In genomic region chr5:96065577-96066385, GRCh38 we compare ENCODE assay signal across 11 cellular contexts.
A peak's percentile ranks its signal among the peaks of the same experiment; 100 is the strongest.
DNase-seq lines count a peak whose midpoint lies in the region; ATAC-seq and TF ChIP-seq lines count a peak whose summit lies in the region.
"Had no signal": no experiment of that assay in that cellular context is flagged by ENCODE, and none has a peak within 500 bp of the region (broad histone marks: within the 10 kb centered on the region; RNA-seq: fewer than 3 reads in every experiment).

No MANE protein-coding gene starts in this region.

- peak overlapping the region; percentile 85 for H3K27ac Mint-ChIP-seq in activated CD8-positive, alpha-beta T cell treated with anti-CD3 and anti-CD28 coated beads for 36 hours
- H3K27ac Mint-ChIP-seq in activated CD8-positive, alpha-beta T cell treated with anti-CD3 and anti-CD28 coated beads, Interleukin-2, amount 10 ng/mL, durations not matched to agents 7 days and 5 days: no peak overlapping the region
- peak overlapping the region; percentile 34 for H3K27ac Mint-ChIP-seq in dendritic cell treated with granulocyte-macrophage colony-stimulating factor and Interleukin-4, amounts not matched to agents 40 ng/mL and 50 ng/mL, for 4 days

- peak overlapping the region; percentile 32 for H3K4me2 ChIP-seq in skeletal muscle satellite cell (ENCODE audit: low read length)

- no peaks in the 10 kb centered on the region for H3K36me3 ChIP-seq in NT2/D1 (ENCODE audit: insufficient read depth, insufficient read length, low read length)
- H3K36me3 ChIP-seq in skeletal muscle satellite cell (ENCODE audit: insufficient read depth, low read length): no peaks in the 10 kb centered on the region

- no peaks in the 10 kb centered on the region for H3K36me3 Mint-ChIP-seq in activated CD8-positive, alpha-beta T cell treated with anti-CD3 and anti-CD28 coated beads for 36 hours (ENCODE audit: low read depth)
- no peaks in the 10 kb centered on the region for H3K36me3 Mint-ChIP-seq in activated CD8-positive, alpha-beta T cell treated with anti-CD3 and anti-CD28 coated beads, Interleukin-2, amount 10 ng/mL, durations not matched to agents 7 days and 5 days (ENCODE audit: low read depth)
- no peaks in the 10 kb centered on the region for H3K36me3 Mint-ChIP-seq in dendritic cell treated with granulocyte-macrophage colony-stimulating factor and Interleukin-4, amounts not matched to agents 40 ng/mL and 50 ng/mL, for 4 days (ENCODE audit: low read depth)

- no peak overlapping the region for H3K4me3 Mint-ChIP-seq in activated CD8-positive, alpha-beta T cell treated with anti-CD3 and anti-CD28 coated beads for 36 hours
- H3K4me3 Mint-ChIP-seq in activated CD8-positive, alpha-beta T cell treated with anti-CD3 and anti-CD28 coated beads, Interleukin-2, amount 10 ng/mL, durations not matched to agents 7 days and 5 days: no peak overlapping the region
- no peak overlapping the region for H3K4me3 Mint-ChIP-seq in dendritic cell treated with granulocyte-macrophage colony-stimulating factor and Interleukin-4, amounts not matched to agents 40 ng/mL and 50 ng/mL, for 4 days

- peak; percentile 51 for DNase-seq in activated CD8-positive, alpha-beta T cell treated with anti-CD3 and anti-CD28 coated beads for 36 hours
- DNase-seq in activated CD8-positive, alpha-beta T cell treated with anti-CD3 and anti-CD28 coated beads, Interleukin-2, amount 10 ng/mL, durations not matched to agents 7 days and 5 days: no peak
- peak; percentile 32 for DNase-seq in NT2/D1 (ENCODE audit: low read depth, low spot score)
- no peak for DNase-seq in D341Med (ENCODE audit: low spot score)
- no peak for DNase-seq in NCI-H2196 treated with DMSO at 0.1 percent for 48 hours (lab: John Stamatoyannopoulos, UW; ENCODE audit: unreplicated experiment)
- DNase-seq: GF-D8, hippocampal formation had no signal

- intact Hi-C loops in activated CD8-positive, alpha-beta T cell treated with anti-CD3 and anti-CD28 coated beads for 36 hours (cut with micrococcal nuclease): loop anchor here (5.0 kb wide), 1 partner anchor 193 kb away; no protein-coding TSS in a partner anchor
- intact Hi-C loops in dendritic cell treated with granulocyte-macrophage colony-stimulating factor and Interleukin-4, amounts not matched to agents 40 ng/mL and 50 ng/mL, for 4 days (cut with micrococcal nuclease): no loop called here

- H3K9ac ChIP-seq in NT2/D1 (ENCODE audit: insufficient read length, low read depth): no peak overlapping the region
- H3K9ac ChIP-seq in skeletal muscle satellite cell (ENCODE audit: low read depth, low read length): peak overlapping the region; percentile 70

- POLR2A ChIA-PET in activated CD8-positive, alpha-beta T cell treated with anti-CD3 and anti-CD28 coated beads for 36 hours (lab: Charles Lee): interaction anchor here (0.6 to 1.8 kb wide), 4 partner anchors 10 to 243 kb away, joined by 3 to 9 read pairs (median 4); partner anchors contain the start of gene GLRX
- POLR2A ChIA-PET in activated CD8-positive, alpha-beta T cell treated with anti-CD3 and anti-CD28 coated beads, Interleukin-2, amount 10 ng/mL, durations not matched to agents 7 days and 5 days (lab: Charles Lee): interaction anchor here (0.6 to 0.7 kb wide), 2 partner anchors 18 to 49 kb away, joined by 3 to 4 read pairs; no protein-coding TSS in a partner anchor

- TF ChIP-seq CTCF in activated CD8-positive, alpha-beta T cell treated with anti-CD3 and anti-CD28 coated beads for 36 hours (IDR thresholded peaks at IDR 0.05): no peak

- no peaks in the 10 kb centered on the region for H3K27me3 ChIP-seq in NT2/D1 (ENCODE audit: insufficient read depth, insufficient read length)
- H3K27me3 ChIP-seq in skeletal muscle satellite cell (ENCODE audit: control insufficient read depth, insufficient read depth, low read length): no peaks in the 10 kb centered on the region

- no peaks in the 10 kb centered on the region for H3K9me3 Mint-ChIP-seq in activated CD8-positive, alpha-beta T cell treated with anti-CD3 and anti-CD28 coated beads for 36 hours
- no peaks in the 10 kb centered on the region for H3K9me3 Mint-ChIP-seq in activated CD8-positive, alpha-beta T cell treated with anti-CD3 and anti-CD28 coated beads, Interleukin-2, amount 10 ng/mL, durations not matched to agents 7 days and 5 days (ENCODE audit: insufficient read depth)
- peaks cover 11% of the 10 kb centered on the region for H3K9me3 Mint-ChIP-seq in dendritic cell treated with granulocyte-macrophage colony-stimulating factor and Interleukin-4, amounts not matched to agents 40 ng/mL and 50 ng/mL, for 4 days

- H3K9me3 ChIP-seq in NT2/D1 (ENCODE audit: insufficient read depth, low read length): no peaks in the 10 kb centered on the region
- H3K9me3 ChIP-seq in skeletal muscle satellite cell (replicated peaks; ENCODE audit: low read length): no peaks in the 10 kb centered on the region

- ATAC-seq in activated CD8-positive, alpha-beta T cell treated with anti-CD3 and anti-CD28 coated beads for 36 hours: peak; percentile 79
- no peak for ATAC-seq in activated CD8-positive, alpha-beta T cell treated with anti-CD3 and anti-CD28 coated beads, Interleukin-2, amount 10 ng/mL, durations not matched to agents 7 days and 5 days
- no peak for ATAC-seq in GM21423 (IDR thresholded peaks at IDR 0.05; ENCODE audit: unreplicated experiment)

- H3K4me1 ChIP-seq in NT2/D1 (ENCODE audit: insufficient read depth, insufficient read length) (no peaks in the 10 kb centered on the region), skeletal muscle satellite cell (ENCODE audit: control insufficient read depth, insufficient read depth, low read length) (peaks cover 48% of the 10 kb centered on the region)

- no peaks in the 10 kb centered on the region for H3K27me3 Mint-ChIP-seq in activated CD8-positive, alpha-beta T cell treated with anti-CD3 and anti-CD28 coated beads for 36 hours
- H3K27me3 Mint-ChIP-seq in activated CD8-positive, alpha-beta T cell treated with anti-CD3 and anti-CD28 coated beads, Interleukin-2, amount 10 ng/mL, durations not matched to agents 7 days and 5 days (ENCODE audit: low read depth): no peaks in the 10 kb centered on the region
- no peaks in the 10 kb centered on the region for H3K27me3 Mint-ChIP-seq in dendritic cell treated with granulocyte-macrophage colony-stimulating factor and Interleukin-4, amounts not matched to agents 40 ng/mL and 50 ng/mL, for 4 days

- CTCF ChIA-PET in activated CD8-positive, alpha-beta T cell treated with anti-CD3 and anti-CD28 coated beads for 36 hours (lab: Charles Lee): interaction anchor here (0.9 to 2.3 kb wide), 7 partner anchors 11 to 285 kb away, joined by 3 to 6 read pairs (median 3); partner anchors contain the start of gene ELL2
- CTCF ChIA-PET in activated CD8-positive, alpha-beta T cell treated with anti-CD3 and anti-CD28 coated beads, Interleukin-2, amount 10 ng/mL, durations not matched to agents 7 days and 5 days (lab: Charles Lee): interaction anchor here (0.9 to 1.4 kb wide), 3 partner anchors 8 to 173 kb away, joined by 3 to 4 read pairs (median 3); no protein-coding TSS in a partner anchor

- no peak overlapping the region for H3K4me3 ChIP-seq in NT2/D1 (ENCODE audit: insufficient read length, low read depth)
- no peak overlapping the region for H3K4me3 ChIP-seq in skeletal muscle satellite cell (ENCODE audit: low read length)
- H3K4me3 ChIP-seq: coronary artery had no signal

- peaks cover 56% of the 10 kb centered on the region for H3K4me1 Mint-ChIP-seq in activated CD8-positive, alpha-beta T cell treated with anti-CD3 and anti-CD28 coated beads for 36 hours (ENCODE audit: low read depth)
- peaks cover 6% of the 10 kb centered on the region for H3K4me1 Mint-ChIP-seq in activated CD8-positive, alpha-beta T cell treated with anti-CD3 and anti-CD28 coated beads, Interleukin-2, amount 10 ng/mL, durations not matched to agents 7 days and 5 days (ENCODE audit: low read depth)
- H3K4me1 Mint-ChIP-seq in dendritic cell treated with granulocyte-macrophage colony-stimulating factor and Interleukin-4, amounts not matched to agents 40 ng/mL and 50 ng/mL, for 4 days (ENCODE audit: low read depth): peaks cover 30% of the 10 kb centered on the region

Comparison
In these comparisons a context has a peak if more than half of its experiments do, and no peak if none do; other contexts are left out.
1. DNase-seq: peak in activated CD8-positive, alpha-beta T cell treated with anti-CD3 and anti-CD28 coated beads for 36 hours (single experiment) and NT2/D1 (single experiment); none in activated CD8-positive, alpha-beta T cell treated with anti-CD3 and anti-CD28 coated beads, Interleukin-2, amount 10 ng/mL, durations not matched to agents 7 days and 5 days (single experiment), D341Med (single experiment) and NCI-H2196 treated with DMSO at 0.1 percent for 48 hours (single experiment).